8 cellular contexts compared by ENCODE assay signal in the genomic region with DNA sequence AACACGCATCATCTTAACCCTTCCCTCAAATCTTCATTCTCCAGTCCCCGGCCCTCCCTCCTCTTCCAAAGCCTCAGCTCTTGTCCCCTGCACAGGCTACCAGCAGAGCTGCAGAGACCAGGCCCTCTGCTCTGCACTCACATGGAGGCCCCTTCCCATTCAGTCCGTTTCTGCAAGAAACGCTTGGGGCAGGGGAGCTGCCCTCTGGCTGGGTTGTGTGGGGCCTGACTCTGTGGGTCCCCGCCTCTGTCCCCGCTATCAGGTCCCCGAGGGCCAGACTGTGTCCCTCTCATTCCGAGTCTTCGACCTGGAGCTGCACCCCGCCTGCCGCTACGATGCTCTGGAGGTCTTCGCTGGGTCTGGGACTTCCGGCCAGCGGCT. TPM values are rescaled to one million over a fixed set of nuclear protein-coding genes. Genes with fewer than 3 reads are reported as not detected.
A peak's percentile ranks its signal among the peaks of the same experiment; 100 is the strongest.
DNase-seq lines count a peak whose midpoint lies in the region; ATAC-seq and TF ChIP-seq lines count a peak whose summit lies in the region.

No MANE protein-coding gene starts in this region.

- peak; percentile 5 for ATAC-seq in esophagus mucosa

- H3K27me3 Mint-ChIP-seq in progenitor cell of endocrine pancreas = peaks cover 25% of the 10 kb centered on the region

- H3K9me3 ChIP-seq in Peyer's patch = no peaks in the 10 kb centered on the region

- no peaks in the 10 kb centered on the region for H3K36me3 Mint-ChIP-seq in progenitor cell of endocrine pancreas (ENCODE audit: insufficient read depth)

- H3K27ac ChIP-seq in Peyer's patch = peak overlapping the region; percentile 74 to 86 (median 82)

- TF ChIP-seq CTCF in Peyer's patch (IDR thresholded peaks at IDR 0.05) (no peak), progenitor cell of endocrine pancreas (IDR thresholded peaks at IDR 0.05; ENCODE audit: unreplicated experiment) (no peak)

- peak overlapping the region; percentile 90 for H3K27ac Mint-ChIP-seq in progenitor cell of endocrine pancreas

- H3K4me1 ChIP-seq in Peyer's patch = peaks cover 0 to 37% (median 6%) of the 10 kb centered on the region in 4 donors

- no peak for TF ChIP-seq POLR2A in Peyer's patch (IDR thresholded peaks at IDR 0.05)

- DNase-seq in DMS153 treated with DMSO at 0.1 percent for 48 hours (lab: John Stamatoyannopoulos, UW; ENCODE audit: unreplicated experiment) (peak; percentile 13), DMS153 (lab: John Stamatoyannopoulos, UW) (no peak), Peyer's patch (no peak), progenitor cell of endocrine pancreas (ENCODE audit: low spot score, unreplicated experiment) (no peak), NK-92 (lab: John Stamatoyannopoulos, UW; ENCODE audit: unreplicated experiment) (no peak), occipital lobe (lab: John Stamatoyannopoulos, UW) (no peak), NCI-H1436 treated with DMSO at 0.1 percent for 48 hours (lab: John Stamatoyannopoulos, UW) (no peak)

- H3K4me3 Mint-ChIP-seq in progenitor cell of endocrine pancreas (ENCODE audit: low read depth) = peak overlapping the region; percentile 69

- peaks cover 16% of the 10 kb centered on the region for H3K4me1 Mint-ChIP-seq in progenitor cell of endocrine pancreas (ENCODE audit: low read depth)

- H3K9me3 Mint-ChIP-seq in progenitor cell of endocrine pancreas (ENCODE audit: low read depth) = no peaks in the 10 kb centered on the region

- H3K4me3 ChIP-seq in Peyer's patch = peak overlapping the region; percentile 65 to 75 (median 65)

- H3K27me3 ChIP-seq in Peyer's patch = no peaks in the 10 kb centered on the region

- no peaks in the 10 kb centered on the region for H3K36me3 ChIP-seq in Peyer's patch

RNA-seq across cellular contexts. Expression of a gene that starts 1.5 kb away (rescaled TPM):
- total RNA-seq in Peyer's patch (10 to 100 TPM in 2 of 4 donors, 1 to 10 TPM in 2; 1.8 to 53.6 (median 9.8) TPM), esophagus mucosa (5.2 TPM), progenitor cell of endocrine pancreas (16.1 and 20.3 TPM in 2 replicates), occipital lobe (4.2 TPM)

RNA-seq across cellular contexts. Expression of a gene that starts 8.7 kb away (rescaled TPM):
- total RNA-seq in Peyer's patch (10 to 100 TPM in 1 of 4 donors, 1 to 10 TPM in 3; 5.0 to 14.2 (median 7.3) TPM), esophagus mucosa (23.2 TPM), progenitor cell of endocrine pancreas (27.1 and 27.9 TPM in 2 replicates), occipital lobe (12.2 TPM)

RNA-seq across cellular contexts. Expression of a gene that starts 17.6 kb away (rescaled TPM):
- total RNA-seq in Peyer's patch (1 to 10 TPM in 2 of 4 donors, not detected in 2; 1.1 to 2.8 TPM), esophagus mucosa (0.32 TPM), progenitor cell of endocrine pancreas (0.41 and 1.2 TPM in 2 replicates), occipital lobe (0.16 TPM)

RNA-seq across cellular contexts. Expression of a gene that starts 17.8 kb away (rescaled TPM):
- 100 to 1,000 TPM in 3 of 4 donors, 10 to 100 TPM in 1; 76.7 to 232 (median 156) TPM for total RNA-seq in Peyer's patch
- 19.3 TPM for total RNA-seq in esophagus mucosa
- 76.6 and 82.7 TPM in 2 replicates for total RNA-seq in progenitor cell of endocrine pancreas
- 6.4 TPM for total RNA-seq in occipital lobe

RNA-seq across cellular contexts. Expression of a gene that starts 30.0 kb away (rescaled TPM):
- total RNA-seq in Peyer's patch = 10 to 100 TPM in 3 of 4 donors, 1 to 10 TPM in 1; 2.5 to 18.2 (median 13.4) TPM
- total RNA-seq in esophagus mucosa = 0.32 TPM
- total RNA-seq in progenitor cell of endocrine pancreas = 7.7 and 8.1 TPM in 2 replicates
- not detected for total RNA-seq in occipital lobe
